34 cellular contexts compared by ENCODE assay signal in genomic region chr4:181350578-181351420, GRCh38.
DNase-seq lines count a peak whose midpoint lies in the region; FAIRE-seq and TF ChIP-seq lines count a peak whose summit lies in the region.
"Had no signal": no experiment of that assay in that cellular context is flagged by ENCODE, and none has a peak within 500 bp of the region (broad histone marks: within the 10 kb centered on the region; RNA-seq: fewer than 3 reads in every experiment).

No MANE protein-coding gene starts in this region.

- peak overlapping the region; percentile 15 for H3K27ac Mint-ChIP-seq in mesothelial cell of epicardium
- H3K27ac Mint-ChIP-seq in MCF 10A (ENCODE audit: low read depth, unreplicated experiment): no peak overlapping the region
- H3K27ac Mint-ChIP-seq: CD4-positive, alpha-beta memory T cell; memory B cell had no signal

- no peak overlapping the region for H3K56ac ChIP-seq in H1 (replicated peaks; ENCODE audit: insufficient read length, low read depth, low read length)

- H3K14ac ChIP-seq in H1 (ENCODE audit: insufficient read length): no peak overlapping the region

- H2AFZ ChIP-seq in H1 (ENCODE audit: low read length): no peak overlapping the region
- H2AFZ ChIP-seq: PC-9 had no signal

- H4K20me1 ChIP-seq in H1 (replicated peaks in 1 of 2; ENCODE audit: control insufficient read depth in 1 of 2, insufficient read depth in 2 of 2, low read length in 2 of 2): no peaks in the 10 kb centered on the region

- TF ChIP-seq EP300 in H1 (IDR thresholded peaks at IDR 0.05; ENCODE audit: borderline replicate concordance in 1 of 2, low read depth in 2 of 2, low read length in 2 of 2): no peak

- no peak overlapping the region for H4K5ac ChIP-seq in H1 (ENCODE audit: insufficient read length, low read depth, low read length)

- no peaks in the 10 kb centered on the region for H3K79me2 ChIP-seq in H1 (ENCODE audit: control insufficient read depth in 1 of 2, insufficient read depth in 2 of 2, low read length in 2 of 2)

- CTCF ChIA-PET in HEK293 (lab: Yijun Ruan, JAX): interaction anchor here (0.6 kb wide), 1 partner anchor 306 kb away, joined by 3 read pairs; no protein-coding TSS in a partner anchor
- CTCF ChIA-PET in H1 (lab: Charles Lee; ENCODE audit: partially characterized antibody): interaction anchor here (1.1 kb wide), 1 partner anchor 49 kb away, joined by 3 read pairs; no protein-coding TSS in a partner anchor
- CTCF ChIA-PET in MCF 10A (lab: Yijun Ruan, JAX): interaction anchor here (0.5 to 0.6 kb wide), 2 partner anchors 154 to 446 kb away, joined by 3 to 4 read pairs; no protein-coding TSS in a partner anchor

- no peak for TF ChIP-seq POLR2A in H1 (IDR thresholded peaks at IDR 0.05; ENCODE audit: control extremely low read depth in 1 of 2, low read depth in 2 of 2, low read length in 2 of 2)

- H3K27me3 Mint-ChIP-seq in mesothelial cell of epicardium (ENCODE audit: low read depth): no peaks in the 10 kb centered on the region
- no peaks in the 10 kb centered on the region for H3K27me3 Mint-ChIP-seq in MCF 10A (ENCODE audit: insufficient read depth, unreplicated experiment)
- H3K27me3 Mint-ChIP-seq: CD4-positive, alpha-beta memory T cell; central memory CD8-positive, alpha-beta T cell had no signal

- no peaks in the 10 kb centered on the region for H3K79me1 ChIP-seq in H1 (ENCODE audit: low read depth, low read length)

- no peak overlapping the region for H2BK20ac ChIP-seq in H1 (ENCODE audit: low read length)

- TF ChIP-seq CTCF in HEK293 (tag by site-specific recombination; IDR thresholded peaks at IDR 0.05): no peak
- TF ChIP-seq CTCF in H1 (IDR thresholded peaks at IDR 0.05; ENCODE audit: control extremely low read depth in 1 of 3, insufficient read depth in 1 of 3, low read depth in 1 of 3, low read length in 3 of 3): no peak
- TF ChIP-seq CTCF in mesothelial cell of epicardium (IDR thresholded peaks at IDR 0.05; ENCODE audit: unreplicated experiment): no peak
- TF ChIP-seq CTCF in MCF 10A (IDR thresholded peaks at IDR 0.05; ENCODE audit: unreplicated experiment): no peak

- H3K4me1 Mint-ChIP-seq in mesothelial cell of epicardium (peaks cover 38% of the 10 kb centered on the region), MCF 10A (ENCODE audit: insufficient read depth, unreplicated experiment) (no peaks in the 10 kb centered on the region)
- H3K4me1 Mint-ChIP-seq: CD4-positive, alpha-beta memory T cell; central memory CD8-positive, alpha-beta T cell; memory B cell had no signal

- intact Hi-C loops in MCF 10A (cut with micrococcal nuclease): no loop called here

- H3K9ac ChIP-seq in H1 (replicated peaks in 1 of 4; ENCODE audit: extremely low read depth in 1 of 4, low read depth in 3 of 4, low read length in 3 of 4): no peak overlapping the region
- H3K9ac ChIP-seq: SK-N-SH had no signal

- H3K9me3 ChIP-seq in HEK293 (ENCODE audit: control insufficient read depth, insufficient read depth, low read depth, low read length) (no peaks in the 10 kb centered on the region), H1 (ENCODE audit: insufficient read depth in 2 of 2, low read depth in 1 of 2, low read length in 1 of 2) (no peaks in the 10 kb centered on the region)
- H3K9me3 ChIP-seq: A549, gastrocnemius medialis, sigmoid colon, SK-N-SH, thyroid gland had no signal

- H2AK5ac ChIP-seq in H1 (ENCODE audit: low read depth, low read length): no peak overlapping the region

- no peak overlapping the region for H2BK120ac ChIP-seq in H1 (replicated peaks; ENCODE audit: low read depth, low read length)

- DNase-seq in DMS79 (lab: John Stamatoyannopoulos, UW) (peak; percentile 49), H1 (ENCODE audit: low read depth in 1 of 2, low spot score in 2 of 2) (peak in 1 of 2 experiments; percentile 9), mesothelial cell of epicardium (ENCODE audit: low spot score in 2 of 2, unreplicated experiment in 2 of 2) (no peak), hippocampal formation (lab: John Stamatoyannopoulos, UW) (no peak), AG08395 (ENCODE audit: low spot score) (no peak), MCF 10A (ENCODE audit: unreplicated experiment) (no peak), NCI-H2029 treated with DMSO at 0.1 percent for 48 hours (lab: John Stamatoyannopoulos, UW) (no peak)
- DNase-seq: activated CD4-positive, alpha-beta T cell treated with anti-CD3 and anti-CD28 coated beads, Interleukin-2, amount 50 U/mL, for 1 hour; activated CD4-positive, CD25-positive, alpha-beta regulatory T cell; activated T-cell treated with anti-CD3 and anti-CD28 coated beads, Interleukin-2, amount 50 U/mL, for 4 hours; CD4-positive, alpha-beta memory T cell; dermis blood vessel endothelial cell; EL; gastrocnemius medialis; left lung; NCI-H1092 treated with DMSO at 0.1 percent for 48 hours; NCI-H2029; NCI-H2227 treated with DMSO at 0.1 percent for 48 hours; NCI-H526; PC-9; sigmoid colon; SK-N-SH; stimulated activated CD4-positive, alpha-beta T cell treated with anti-CD3 and anti-CD28 coated beads, Interleukin-12 subunit alpha, Interleukin-12 subunit beta, amount 100 ng/mL, for 4 hours; stimulated activated CD4-positive, alpha-beta T cell treated with anti-CD3 and anti-CD28 coated beads, Interleukin-4, amount 100 ng/mL, for 1 hour; thyroid gland had no signal

- H3K4me3 Mint-ChIP-seq in mesothelial cell of epicardium (no peak overlapping the region), MCF 10A (ENCODE audit: unreplicated experiment) (no peak overlapping the region)
- H3K4me3 Mint-ChIP-seq: activated T-cell treated with anti-CD3 and anti-CD28 coated beads, Interleukin-2, amount 50 U/mL, for 4 hours; CD4-positive, alpha-beta memory T cell; central memory CD8-positive, alpha-beta T cell; memory B cell had no signal

- H3K9me3 Mint-ChIP-seq in mesothelial cell of epicardium: no peaks in the 10 kb centered on the region
- peaks cover 5% of the 10 kb centered on the region for H3K9me3 Mint-ChIP-seq in MCF 10A (ENCODE audit: unreplicated experiment)

- H3K18ac ChIP-seq in H1 (ENCODE audit: extremely low read depth, low read length): no peak overlapping the region

- H4K91ac ChIP-seq in H1 (replicated peaks; ENCODE audit: insufficient read length, low read length): no peak overlapping the region

- no peak overlapping the region for H2BK15ac ChIP-seq in H1 (ENCODE audit: low read length)

- FAIRE-seq in H1 (lab: Jason Lieb, UNC): peak; percentile 36
- FAIRE-seq: A549, astrocyte, D721Med, GM12878, islet of Langerhans, K562 had no signal

- H3K4me1 ChIP-seq in HEK293 (ENCODE audit: control insufficient read depth, insufficient read depth, low read length) (peaks cover 5% of the 10 kb centered on the region), H1 (replicated peaks in 1 of 4; ENCODE audit: control insufficient read depth in 3 of 4, insufficient read depth in 4 of 4, low read length in 3 of 4) (peaks cover 0 to 6% (median 2%) of the 10 kb centered on the region in 4 experiments; a peak in 2 of 7 replicates)
- H3K4me1 ChIP-seq: A549, gastrocnemius medialis, left lung, sigmoid colon, thyroid gland had no signal

- no peaks in the 10 kb centered on the region for H3K23me2 ChIP-seq in H1 (ENCODE audit: low read depth, low read length)

- no TSS peak for BruUV-seq in MCF 10A (replicated peaks; lab: Mats Ljungman, UMichigan)

- H3K4me2 ChIP-seq in H1 (ENCODE audit: insufficient read depth in 1 of 2, low read depth in 2 of 2, low read length in 2 of 2): 0 out of 4 replicates have a peak overlapping the region, but pooled peaks of 1 of the 2 experiments have one; percentile 18
- H3K4me2 ChIP-seq: A549, PC-9, SK-N-SH had no signal

- H2BK12ac ChIP-seq in H1 (ENCODE audit: low read depth, low read length): no peak overlapping the region

- no peaks in the 10 kb centered on the region for H3K27me3 ChIP-seq in H1 (replicated peaks in 1 of 4; ENCODE audit: control insufficient read depth in 3 of 4, extremely low read depth in 1 of 4, insufficient read depth in 3 of 4, low read length in 3 of 4)
- H3K27me3 ChIP-seq: left lung, sigmoid colon, thyroid gland had no signal

- H3K23ac ChIP-seq in H1 (ENCODE audit: insufficient read length): no peak overlapping the region

- no peak overlapping the region for H3K27ac ChIP-seq in HEK293 (ENCODE audit: extremely low read depth, low read depth, low read length)
- H3K27ac ChIP-seq in H1 (ENCODE audit: low read depth, low read length): no peak overlapping the region
- H3K27ac ChIP-seq: A549, gastrocnemius medialis, left lung, PC-9, sigmoid colon, thyroid gland had no signal

- H2BK5ac ChIP-seq in H1 (ENCODE audit: low read depth, low read length): no peak overlapping the region

- H3K36me3 Mint-ChIP-seq in mesothelial cell of epicardium: no peaks in the 10 kb centered on the region
- H3K36me3 Mint-ChIP-seq in MCF 10A (ENCODE audit: insufficient read depth, unreplicated experiment): no peaks in the 10 kb centered on the region
- H3K36me3 Mint-ChIP-seq: CD4-positive, alpha-beta memory T cell; memory B cell had no signal

- POLR2A ChIA-PET in HEK293 (lab: Yijun Ruan, JAX): no interaction called here
- POLR2A ChIA-PET in H1 (lab: Charles Lee; ENCODE audit: partially characterized antibody): no interaction called here
- POLR2A ChIA-PET in MCF 10A (lab: Yijun Ruan, JAX): no interaction called here

- TF ChIP-seq RAD21 in H1 (IDR thresholded peaks at IDR 0.05 in 1 of 2, conservative IDR thresholded peaks at IDR 0.05 in 1 of 2; ENCODE audit: low read depth in 2 of 2, low read length in 2 of 2): no peak

- 54% methylated on average over 10 of the region's 10 CpGs; no CpG with 5 or more reads in 1 of the 2 experiments for WGBS in H1 (ENCODE audit: extremely low coverage in 1 of 2, insufficient coverage in 1 of 2, insufficient read length in 1 of 2, insufficient replicate concordance in 2 of 2, low coverage in 1 of 2, low lambda C conversion rate in 2 of 2, missing lambda C conversion rate in 1 of 2), 2 experiments

- no peak overlapping the region for H3K4ac ChIP-seq in H1 (replicated peaks; ENCODE audit: insufficient read length, low read depth, low read length)

- no peaks in the 10 kb centered on the region for H3K36me3 ChIP-seq in HEK293 (ENCODE audit: control insufficient read depth in 2 of 2, insufficient read depth in 1 of 2, low read length in 2 of 2)
- H3K36me3 ChIP-seq in H1 (ENCODE audit: control insufficient read depth in 2 of 4, insufficient read depth in 4 of 4, low read length in 3 of 4): no peaks in the 10 kb centered on the region
- H3K36me3 ChIP-seq: gastrocnemius medialis, left lung, sigmoid colon, thyroid gland had no signal

- H3K4me3 ChIP-seq in HEK293 (ENCODE audit: low read depth, low read length) (no peak overlapping the region), H1 (ENCODE audit: extremely low read depth in 1 of 4, insufficient read depth in 2 of 4, low read depth in 3 of 4, low read length in 4 of 4) (no peak overlapping the region)
- H3K4me3 ChIP-seq: A549, gastrocnemius medialis, GM12878, K562, left lung, PC-9, sigmoid colon, thyroid gland had no signal

- H4K8ac ChIP-seq in H1 (ENCODE audit: extremely low read depth, insufficient read depth, low read length): no peak overlapping the region

TF ChIP-seq in HEK293, 187 proteins besides CTCF, POLR2A, EP300 and RAD21 (continues in another document):
- TF ChIP-seq BCL11A (tag by site-specific recombination; IDR thresholded peaks at IDR 0.05; ENCODE audit: low read depth): no peak
- TF ChIP-seq ZBTB48 (tag by site-specific recombination; IDR thresholded peaks at IDR 0.05): no peak

TF ChIP-seq in H1, 55 proteins besides CTCF, POLR2A, EP300 and RAD21 (continues in another document):
- TF ChIP-seq SRF (IDR thresholded peaks at IDR 0.05; ENCODE audit: low read depth, low read length) (no peak), CREB1 (IDR thresholded peaks at IDR 0.05) (no peak)
